8 cellular contexts compared by ENCODE assay signal in the genomic region with DNA sequence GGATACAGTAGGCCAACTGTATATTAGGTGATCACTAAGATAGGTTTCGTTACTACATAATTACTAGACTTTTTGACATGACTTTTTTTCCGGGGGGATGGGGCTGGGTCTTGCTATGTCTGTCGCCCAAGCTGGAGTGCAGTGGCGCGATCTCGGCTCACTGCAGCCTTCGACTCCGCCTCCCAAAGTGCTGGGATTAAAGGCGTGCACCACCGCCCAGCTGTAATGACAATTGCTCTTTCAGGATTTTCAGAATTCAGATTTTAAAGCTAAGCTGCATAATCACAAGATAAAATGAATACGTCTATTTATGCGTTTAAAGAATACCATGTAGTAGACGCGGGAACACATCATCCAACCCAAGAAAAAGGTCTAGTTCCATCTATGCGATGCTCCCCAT. TPM values are rescaled to one million over a fixed set of nuclear protein-coding genes. Genes with fewer than 3 reads are reported as not detected.
DNase-seq lines count a peak whose midpoint lies in the region; ATAC-seq, FAIRE-seq and TF ChIP-seq lines count a peak whose summit lies in the region.

No MANE protein-coding gene starts in this region.

- peaks cover 3 to 17% of the 10 kb centered on the region in 2 experiments; a peak in 4 of 5 replicates for H3K36me3 ChIP-seq in HepG2 (replicated peaks in 1 of 2; ENCODE audit: control insufficient read depth in 1 of 2, insufficient read depth in 2 of 2, low read length in 2 of 2)
- peaks cover 8 to 17% (median 17%) of the 10 kb centered on the region in 3 donors for H3K36me3 ChIP-seq in tibial artery

- TF ChIP-seq RAD21 in HepG2 (CRISPR knock-in tag; IDR thresholded peaks at IDR 0.05): no peak

- H3K27me3 ChIP-seq in HepG2 (ENCODE audit: control insufficient read depth in 1 of 2, insufficient read depth in 2 of 2, low read length in 2 of 2): no peaks in the 10 kb centered on the region; a peak in 1 of 5 replicates
- H3K27me3 ChIP-seq in tibial artery: no peaks in the 10 kb centered on the region

- TF ChIP-seq CTCF in HepG2 (CRISPR knock-in tag; IDR thresholded peaks at IDR 0.05): no peak
- no peak for TF ChIP-seq CTCF in tibial artery (IDR thresholded peaks at IDR 0.05)

- intact Hi-C loops in HepG2 (cut with micrococcal nuclease; ENCODE audit: unreplicated experiment) (loop anchor here (2.0 to 5.0 kb wide), 2 partner anchors 61 to 117 kb away; partner anchors contain the start of genes GTPBP4 and LARP4B), tibial artery (cut with DNase I; ENCODE audit: low total_unique reads) (no loop called here)

- TF ChIP-seq POLR2A in HepG2 (IDR thresholded peaks at IDR 0.05; ENCODE audit: insufficient read depth in 1 of 2, low read depth in 2 of 2, low read length in 2 of 2): no peak

- in situ Hi-C loops in HepG2 (cut with HindIII; ENCODE audit: extremely low pct_ligation_motif_present, low pct_unique_long_range_greater_than_20kb): no loop called here

- H3K79me2 ChIP-seq in HepG2 (ENCODE audit: insufficient read depth, low read length): peaks cover 80% of the 10 kb centered on the region

- H3K4me1 ChIP-seq in HepG2 (ENCODE audit: insufficient read depth, low read length) (peaks cover 57% of the 10 kb centered on the region), tibial artery (peaks cover 0 to 33% (median 15%) of the 10 kb centered on the region in 4 donors)

- H3K9ac ChIP-seq in HepG2 (ENCODE audit: insufficient read depth, low read depth, low read length): peak overlapping the region; percentile 94

- H2AFZ ChIP-seq in HepG2 (ENCODE audit: low read length): no peak overlapping the region

- peak overlapping the region; percentile 64 for H3K4me2 ChIP-seq in HepG2 (ENCODE audit: low read depth, low read length)

- peak overlapping the region; percentile 38 for H3K27ac ChIP-seq in angular gyrus (ENCODE audit: low read depth, low read length)
- peak overlapping the region; percentile 96 for H3K27ac ChIP-seq in HepG2 (ENCODE audit: extremely low read length, insufficient read depth, low read length)
- peak overlapping the region; percentile 99 for H3K27ac ChIP-seq in tibial artery

- CTCF ChIA-PET in HepG2 (lab: Yijun Ruan, JAX; ENCODE audit: low intra/inter-chr PET ratio, low total read pairs): no interaction called here

- no peak for ATAC-seq in HepG2
- ATAC-seq in GM18909 (IDR thresholded peaks at IDR 0.05; ENCODE audit: poor library complexity, unreplicated experiment): no peak
- no peak for ATAC-seq in GM19397 (IDR thresholded peaks at IDR 0.05; ENCODE audit: unreplicated experiment)

- peaks cover 54% of the 10 kb centered on the region for H4K20me1 ChIP-seq in HepG2 (ENCODE audit: insufficient read depth, low read length)

- TF ChIP-seq EP300 in HepG2 (IDR thresholded peaks at IDR 0.05; ENCODE audit: low read depth in 2 of 2, low read length in 2 of 2): no peak
- no peak for TF ChIP-seq EP300 in HepG2 (CRISPR knock-in tag; IDR thresholded peaks at IDR 0.05; ENCODE audit: borderline replicate concordance)

- POLR2A ChIA-PET in HepG2 (lab: Yijun Ruan, JAX): interaction anchor here (1.1 to 1.9 kb wide), 5 partner anchors 10 to 113 kb away, joined by 3 to 6 read pairs (median 5); no protein-coding TSS in a partner anchor

- H3K9me3 ChIP-seq in HepG2 (ENCODE audit: low read length) (no peaks in the 10 kb centered on the region), tibial artery (no peaks in the 10 kb centered on the region)

- H3K4me3 ChIP-seq in HepG2 (replicated peaks in 1 of 3; ENCODE audit: insufficient read depth in 1 of 3, low read depth in 2 of 3, low read length in 3 of 3) (peak overlapping the region; percentile 80 to 98 (median 93)), tibial artery (peak overlapping the region; percentile 89 to 97)

- no peak for FAIRE-seq in HepG2 (lab: Jason Lieb, UNC)

- under 1% methylated on average over 15 of the region's 15 CpGs for WGBS in HepG2 (ENCODE audit: low lambda C conversion rate)

- peak; percentile 19 for DNase-seq in stimulated activated CD4-positive, alpha-beta T cell treated with anti-CD3 and anti-CD28 coated beads, Interleukin-1b, Interleukin-23, amount 100 ng/mL, for 48 hours
- no peak for DNase-seq in stimulated activated CD4-positive, alpha-beta T cell treated with anti-CD3 and anti-CD28 coated beads, Interleukin-4, amount 100 ng/mL, for 4 hours
- DNase-seq in HepG2 (ENCODE audit: low spot score) (no peak), tibial artery (no peak), putamen (ENCODE audit: low spot score) (no peak)

- no TSS peak for BruUV-seq in HepG2 (replicated peaks; lab: Mats Ljungman, UMichigan)

RNA-seq across cellular contexts. Expression of gene IDI1, which starts 1.0 kb away (rescaled TPM):
- 145 and 247 TPM in 2 replicates for total RNA-seq in HepG2 (2016; rRNA removed; fragmentation: Illumina TruSeq; extraction: Trizol)
- total RNA-seq in HepG2 (2016; cell fraction: cytosol; rRNA removed; fragmentation: Illumina TruSeq; extraction: Trizol; ENCODE audit: low read depth): 30.6 and 36.4 TPM in 2 replicates
- total RNA-seq in HepG2 (2016; cell fraction: insoluble cytoplasmic fraction; rRNA removed; fragmentation: Illumina TruSeq; extraction: Trizol): 151 and 249 TPM in 2 replicates
- 51.4 and 56.7 TPM in 2 replicates for total RNA-seq in HepG2 (2016; cell fraction: membrane; rRNA removed; fragmentation: Illumina TruSeq; extraction: Trizol)
- total RNA-seq in HepG2 (2016; cell fraction: nucleus; rRNA removed; fragmentation: Illumina TruSeq; extraction: Trizol): 95.7 and 98.8 TPM in 2 replicates
- 44.4 and 56.6 TPM in 2 replicates for polyA plus RNA-seq in HepG2 (2011; rRNA removed)
- 17.6 and 37.3 TPM in 2 replicates for polyA plus RNA-seq in HepG2 (2011; cell fraction: cytosol; rRNA removed)
- 43.0 and 68.2 TPM in 2 replicates for polyA plus RNA-seq in HepG2 (2011; cell fraction: nucleus; rRNA removed)
- polyA plus RNA-seq in HepG2 (2012): 95.0 and 101 TPM in 2 replicates
- 11.6 and 13.1 TPM in 2 replicates for polyA plus RNA-seq in HepG2 (2016; cell fraction: cytosol; fragmentation: Illumina TruSeq; extraction: Trizol; ENCODE audit: low read depth)
- polyA plus RNA-seq in HepG2 (2016; cell fraction: insoluble cytoplasmic fraction; fragmentation: Illumina TruSeq; extraction: Trizol; ENCODE audit: low read depth): 253 and 286 TPM in 2 replicates
- 34.8 and 35.9 TPM in 2 replicates for polyA plus RNA-seq in HepG2 (2016; cell fraction: membrane; fragmentation: Illumina TruSeq; extraction: Trizol; ENCODE audit: low read depth)
- polyA plus RNA-seq in HepG2 (2016; cell fraction: nucleus; fragmentation: Illumina TruSeq; extraction: Trizol; ENCODE audit: insufficient read depth, low read depth): 142 and 155 TPM in 2 replicates
- polyA minus RNA-seq in HepG2 (2011; rRNA and poly(A)+ RNA removed; ENCODE audit: low replicate concordance): 13.6 and 22.4 TPM in 2 replicates
- 13.5 and 22.8 TPM in 2 replicates for polyA minus RNA-seq in HepG2 (2011; cell fraction: cytosol; rRNA and poly(A)+ RNA removed)
- 43.5 and 60.7 TPM in 2 replicates for polyA minus RNA-seq in HepG2 (2011; cell fraction: nucleus; rRNA and poly(A)+ RNA removed)

RNA-seq across cellular contexts. Expression of gene WDR37, which starts 8.2 kb away (rescaled TPM):
- 5.4 and 5.9 TPM in 2 replicates for total RNA-seq in HepG2 (2016; rRNA removed; fragmentation: Illumina TruSeq; extraction: Trizol)
- total RNA-seq in HepG2 (2016; cell fraction: cytosol; rRNA removed; fragmentation: Illumina TruSeq; extraction: Trizol; ENCODE audit: low read depth): 14.4 and 16.4 TPM in 2 replicates
- 4.7 and 6.1 TPM in 2 replicates for total RNA-seq in HepG2 (2016; cell fraction: insoluble cytoplasmic fraction; rRNA removed; fragmentation: Illumina TruSeq; extraction: Trizol)
- 8.1 and 8.5 TPM in 2 replicates for total RNA-seq in HepG2 (2016; cell fraction: membrane; rRNA removed; fragmentation: Illumina TruSeq; extraction: Trizol)
- 7.7 and 7.8 TPM in 2 replicates for total RNA-seq in HepG2 (2016; cell fraction: nucleus; rRNA removed; fragmentation: Illumina TruSeq; extraction: Trizol)
- 7.5 and 8.6 TPM in 2 replicates for polyA plus RNA-seq in HepG2 (2011; rRNA removed)
- 5.3 TPM in 2 replicates for polyA plus RNA-seq in HepG2 (2011; cell fraction: cytosol; rRNA removed)
- 19.8 and 22.5 TPM in 2 replicates for polyA plus RNA-seq in HepG2 (2011; cell fraction: nucleus; rRNA removed)
- 6.1 and 6.9 TPM in 2 replicates for polyA plus RNA-seq in HepG2 (2012)
- 0.37 and 0.41 TPM in 2 replicates for polyA plus RNA-seq in HepG2 (2016; cell fraction: cytosol; fragmentation: Illumina TruSeq; extraction: Trizol; ENCODE audit: low read depth)
- 4.6 and 5.8 TPM in 2 replicates for polyA plus RNA-seq in HepG2 (2016; cell fraction: insoluble cytoplasmic fraction; fragmentation: Illumina TruSeq; extraction: Trizol; ENCODE audit: low read depth)
- polyA plus RNA-seq in HepG2 (2016; cell fraction: membrane; fragmentation: Illumina TruSeq; extraction: Trizol; ENCODE audit: low read depth): 1.1 and 1.2 TPM in 2 replicates
- 16.0 TPM in 2 replicates for polyA plus RNA-seq in HepG2 (2016; cell fraction: nucleus; fragmentation: Illumina TruSeq; extraction: Trizol; ENCODE audit: insufficient read depth, low read depth)
- 39.9 and 41.7 TPM in 2 replicates for polyA minus RNA-seq in HepG2 (2011; rRNA and poly(A)+ RNA removed; ENCODE audit: low replicate concordance)
- 7.3 and 13.4 TPM in 2 replicates for polyA minus RNA-seq in HepG2 (2011; cell fraction: cytosol; rRNA and poly(A)+ RNA removed)
- 16.2 and 17.1 TPM in 2 replicates for polyA minus RNA-seq in HepG2 (2011; cell fraction: nucleus; rRNA and poly(A)+ RNA removed)

RNA-seq across cellular contexts. Expression of gene IDI2, which starts 22.3 kb away (rescaled TPM):
- not detected in 2 replicates for total RNA-seq in HepG2 (2016; rRNA removed; fragmentation: Illumina TruSeq; extraction: Trizol)
- not detected in 2 replicates for total RNA-seq in HepG2 (2016; cell fraction: cytosol; rRNA removed; fragmentation: Illumina TruSeq; extraction: Trizol; ENCODE audit: low read depth)
- total RNA-seq in HepG2 (2016; cell fraction: insoluble cytoplasmic fraction; rRNA removed; fragmentation: Illumina TruSeq; extraction: Trizol): not detected in 2 replicates
- total RNA-seq in HepG2 (2016; cell fraction: membrane; rRNA removed; fragmentation: Illumina TruSeq; extraction: Trizol): not detected in 2 replicates
- not detected in 2 replicates for total RNA-seq in HepG2 (2016; cell fraction: nucleus; rRNA removed; fragmentation: Illumina TruSeq; extraction: Trizol)
- polyA plus RNA-seq in HepG2 (2011; rRNA removed): not detected in 2 replicates
- not detected in 2 replicates for polyA plus RNA-seq in HepG2 (2011; cell fraction: cytosol; rRNA removed)
- not detected in 2 replicates for polyA plus RNA-seq in HepG2 (2011; cell fraction: nucleus; rRNA removed)
- not detected in 2 replicates for polyA plus RNA-seq in HepG2 (2012)
- not detected in 2 replicates for polyA plus RNA-seq in HepG2 (2016; cell fraction: cytosol; fragmentation: Illumina TruSeq; extraction: Trizol; ENCODE audit: low read depth)
- polyA plus RNA-seq in HepG2 (2016; cell fraction: insoluble cytoplasmic fraction; fragmentation: Illumina TruSeq; extraction: Trizol; ENCODE audit: low read depth): not detected in 2 replicates
- not detected in 2 replicates for polyA plus RNA-seq in HepG2 (2016; cell fraction: membrane; fragmentation: Illumina TruSeq; extraction: Trizol; ENCODE audit: low read depth)
- polyA plus RNA-seq in HepG2 (2016; cell fraction: nucleus; fragmentation: Illumina TruSeq; extraction: Trizol; ENCODE audit: insufficient read depth, low read depth): not detected in 2 replicates
- polyA minus RNA-seq in HepG2 (2011; rRNA and poly(A)+ RNA removed; ENCODE audit: low replicate concordance): not detected in 2 replicates
- polyA minus RNA-seq in HepG2 (2011; cell fraction: cytosol; rRNA and poly(A)+ RNA removed): not detected in 2 replicates
- not detected in 2 replicates for polyA minus RNA-seq in HepG2 (2011; cell fraction: nucleus; rRNA and poly(A)+ RNA removed)

RNA-seq across cellular contexts. Expression of gene GTPBP4, which starts 59.7 kb away (rescaled TPM):
- total RNA-seq in HepG2 (2016; rRNA removed; fragmentation: Illumina TruSeq; extraction: Trizol): 85.5 and 101 TPM in 2 replicates
- 9.2 and 10.8 TPM in 2 replicates for total RNA-seq in HepG2 (2016; cell fraction: cytosol; rRNA removed; fragmentation: Illumina TruSeq; extraction: Trizol; ENCODE audit: low read depth)
- total RNA-seq in HepG2 (2016; cell fraction: insoluble cytoplasmic fraction; rRNA removed; fragmentation: Illumina TruSeq; extraction: Trizol): 73.1 and 98.3 TPM in 2 replicates
- total RNA-seq in HepG2 (2016; cell fraction: membrane; rRNA removed; fragmentation: Illumina TruSeq; extraction: Trizol): 17.2 and 23.2 TPM in 2 replicates
- 61.0 and 70.2 TPM in 2 replicates for total RNA-seq in HepG2 (2016; cell fraction: nucleus; rRNA removed; fragmentation: Illumina TruSeq; extraction: Trizol)
- polyA plus RNA-seq in HepG2 (2011; rRNA removed): 20.1 and 24.1 TPM in 2 replicates
- 9.2 and 11.6 TPM in 2 replicates for polyA plus RNA-seq in HepG2 (2011; cell fraction: cytosol; rRNA removed)
- 31.1 and 31.6 TPM in 2 replicates for polyA plus RNA-seq in HepG2 (2011; cell fraction: nucleus; rRNA removed)
- 37.7 and 40.3 TPM in 2 replicates for polyA plus RNA-seq in HepG2 (2012)
- 3.6 and 4.3 TPM in 2 replicates for polyA plus RNA-seq in HepG2 (2016; cell fraction: cytosol; fragmentation: Illumina TruSeq; extraction: Trizol; ENCODE audit: low read depth)
- polyA plus RNA-seq in HepG2 (2016; cell fraction: insoluble cytoplasmic fraction; fragmentation: Illumina TruSeq; extraction: Trizol; ENCODE audit: low read depth): 116 and 119 TPM in 2 replicates
- 8.8 and 12.3 TPM in 2 replicates for polyA plus RNA-seq in HepG2 (2016; cell fraction: membrane; fragmentation: Illumina TruSeq; extraction: Trizol; ENCODE audit: low read depth)
- polyA plus RNA-seq in HepG2 (2016; cell fraction: nucleus; fragmentation: Illumina TruSeq; extraction: Trizol; ENCODE audit: insufficient read depth, low read depth): 109 and 116 TPM in 2 replicates
- 35.4 and 59.3 TPM in 2 replicates for polyA minus RNA-seq in HepG2 (2011; rRNA and poly(A)+ RNA removed; ENCODE audit: low replicate concordance)
- 14.2 and 15.8 TPM in 2 replicates for polyA minus RNA-seq in HepG2 (2011; cell fraction: cytosol; rRNA and poly(A)+ RNA removed)
- 62.8 and 65.3 TPM in 2 replicates for polyA minus RNA-seq in HepG2 (2011; cell fraction: nucleus; rRNA and poly(A)+ RNA removed)

Comparison
In these comparisons a context has a peak if more than half of its experiments do, and no peak if none do; other contexts are left out.
1. H3K27ac ChIP-seq: peak in every context shown above with its lines; median percentile 99 in tibial artery; 96 in HepG2; 38 in angular gyrus.